8 cellular contexts compared by ENCODE assay signal in the genomic region with DNA sequence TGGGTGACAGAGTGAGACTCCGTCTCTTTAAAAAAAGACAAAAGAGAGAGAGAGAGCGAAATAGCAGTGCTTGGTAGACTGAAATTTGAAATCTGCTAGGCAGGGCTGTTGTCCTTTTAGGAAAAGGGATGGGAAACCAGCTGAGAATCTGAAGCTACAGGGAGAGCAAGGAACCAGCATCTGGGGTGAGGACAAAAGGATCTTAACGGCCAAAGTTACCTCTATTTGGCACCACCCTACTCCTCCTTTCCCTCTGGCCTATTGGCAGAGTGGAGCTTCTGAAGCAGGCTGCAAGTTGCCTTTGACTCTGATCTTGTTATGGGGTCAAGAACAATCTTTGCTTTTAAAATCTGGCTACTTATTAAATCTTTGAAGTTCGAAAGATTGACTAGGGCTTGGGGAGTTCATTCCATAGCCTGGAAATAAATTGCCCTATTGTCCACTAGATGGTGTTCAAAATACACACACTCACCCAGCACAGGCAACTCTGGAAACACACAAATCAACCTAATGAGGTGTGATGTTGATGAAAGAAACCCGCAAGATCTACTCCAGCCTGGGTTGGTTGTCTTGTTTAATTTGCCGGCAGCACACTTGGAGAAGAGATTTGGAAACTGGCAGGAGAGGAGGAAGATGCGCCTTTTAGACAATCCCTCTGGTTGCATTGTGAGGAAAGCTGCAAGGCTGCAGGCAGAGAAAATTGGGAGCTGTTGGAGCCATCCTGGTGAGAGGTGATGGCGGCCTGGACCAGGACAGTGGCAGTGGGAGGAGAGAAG. TPM values are rescaled to one million over a fixed set of nuclear protein-coding genes. Genes with fewer than 3 reads are reported as not detected.
A peak's percentile ranks its signal among the peaks of the same experiment; 100 is the strongest.
DNase-seq lines count a peak whose midpoint lies in the region; ATAC-seq, FAIRE-seq and TF ChIP-seq lines count a peak whose summit lies in the region.

No MANE protein-coding gene starts in this region.

- peak; percentile 51 for FAIRE-seq in G401.6 (lab: Jason Lieb, UNC)

- no peak overlapping the region for H2AFZ ChIP-seq in neural cell (ENCODE audit: low read depth, low read length)

- peaks cover 12% of the 10 kb centered on the region for H3K4me1 ChIP-seq in A673 (ENCODE audit: insufficient read depth, low read length, poor library complexity, severe bottlenecking)

- no TSS peak for BruUV-seq in A673 (replicated peaks; lab: Mats Ljungman, UMichigan)

- H3K9ac ChIP-seq in neural cell (ENCODE audit: low read length), result no peak overlapping the region

- intact Hi-C loops in A673 (cut with micrococcal nuclease; ENCODE audit: unreplicated experiment), result loop anchor here (1.0 to 10.0 kb wide), 4 partner anchors 123 to 1013 kb away; no protein-coding TSS in a partner anchor

- H3K9me2 ChIP-seq in neural cell (ENCODE audit: insufficient read depth, low read length), result no peaks in the 10 kb centered on the region

- H3K36me3 ChIP-seq in A673 (ENCODE audit: insufficient read depth, low read length, poor library complexity, severe bottlenecking), result no peaks in the 10 kb centered on the region
- no peaks in the 10 kb centered on the region for H3K36me3 ChIP-seq in neural cell (ENCODE audit: insufficient read depth, low read length)

- POLR2A ChIA-PET in A673 (lab: Charles Lee; ENCODE audit: low non-redundant PET), result no interaction called here

- H3K9me3 ChIP-seq in A673 (ENCODE audit: low read depth, low read length, poor library complexity, severe bottlenecking) (no peaks in the 10 kb centered on the region), neural cell (ENCODE audit: low read length) (no peaks in the 10 kb centered on the region)

- no peaks in the 10 kb centered on the region for H3F3A ChIP-seq in neural cell (ENCODE audit: insufficient read depth, low read length, poor library complexity, severe bottlenecking)

- TF ChIP-seq EP300 in neural cell (conservative IDR thresholded peaks at IDR 0.05; ENCODE audit: poor library complexity, severe bottlenecking), result no peak

- H3K4me3 ChIP-seq in A673 (ENCODE audit: low read depth, low read length, poor library complexity, severe bottlenecking) (no peak overlapping the region), LNCaP clone FGC (ENCODE audit: low read depth, low read length) (no peak overlapping the region), neural cell (ENCODE audit: low read length) (no peak overlapping the region)

- CTCF ChIA-PET in A673 (lab: Charles Lee), result interaction anchor here (0.8 to 1.4 kb wide), 2 partner anchors 16 to 47 kb away, joined by 3 read pairs; partner anchors contain the start of gene PARP1

- H3K4me2 ChIP-seq in neural cell (ENCODE audit: low read length), result no peak overlapping the region

- peak; percentile 76 for TF ChIP-seq CTCF in A673 (conservative IDR thresholded peaks at IDR 0.05; ENCODE audit: low read depth, low read length)
- TF ChIP-seq CTCF in LNCaP clone FGC (IDR thresholded peaks at IDR 0.05; ENCODE audit: control insufficient read depth, extremely low read depth, insufficient read depth), result peak; percentile 78
- TF ChIP-seq CTCF in neural cell (IDR thresholded peaks at IDR 0.05; ENCODE audit: poor library complexity, severe bottlenecking), result peak; percentile 74

- ATAC-seq in esophagus mucosa, result peak; percentile 42
- ATAC-seq in HG03196 (IDR thresholded peaks at IDR 0.05; ENCODE audit: unreplicated experiment), result no peak

- no peaks in the 10 kb centered on the region for H3K79me2 ChIP-seq in neural cell (replicated peaks; ENCODE audit: insufficient read depth, low read length)

- H3K27ac ChIP-seq in A673 (ENCODE audit: low read depth, low read length, poor library complexity, severe bottlenecking), result no peak overlapping the region
- H3K27ac ChIP-seq in neural cell (ENCODE audit: low read length), result no peak overlapping the region

- H3K27me3 ChIP-seq in A673 (replicated peaks; ENCODE audit: insufficient read depth, low read depth, low read length, poor library complexity) (no peaks in the 10 kb centered on the region), neural cell (ENCODE audit: insufficient read depth, low read depth, low read length) (no peaks in the 10 kb centered on the region)

- peak; percentile 75 for TF ChIP-seq RAD21 in neural cell (conservative IDR thresholded peaks at IDR 0.05)

- no peaks in the 10 kb centered on the region for H4K20me1 ChIP-seq in neural cell (ENCODE audit: insufficient read depth)

- in situ Hi-C loops in SK-MEL-5 (cut with HindIII; ENCODE audit: low pct_unique_long_range_greater_than_20kb, low sequenced_read_pairs), result loop anchor here (25.0 kb wide), 1 partner anchor 113 kb away; the partner anchor contains the start of gene STUM

- peak; percentile 74 for DNase-seq in A673 (ENCODE audit: low spot score)
- DNase-seq in LNCaP clone FGC (ENCODE audit: low read depth), result no peak
- peak; percentile 63 for DNase-seq in SK-MEL-5 (ENCODE audit: low read depth, low spot score)
- DNase-seq in amniotic stem cell (lab: John Stamatoyannopoulos, UW), result no peak

TF ChIP-seq in neural cell, 6 proteins besides CTCF, POLR2A, EP300 and RAD21:
- TF ChIP-seq SMC3 (conservative IDR thresholded peaks at IDR 0.05; ENCODE audit: poor library complexity) (peak; percentile 70), TAF1 (IDR thresholded peaks at IDR 0.05; ENCODE audit: low read depth) (no peak)

RNA-seq across cellular contexts. Expression of gene PARP1, which starts 16.5 kb away (rescaled TPM):
- total RNA-seq in A673 (2021) (263 TPM in 2 replicates), esophagus mucosa (55.2 TPM)
- total RNA-seq in SK-MEL-5 (2014; rRNA removed; shearing (Covaris generic)), result 140 and 142 TPM in 2 replicates
- 303 and 319 TPM in 2 replicates for polyA plus RNA-seq in SK-MEL-5 (2015; cell fraction: cytosol; rRNA removed)
- 76.1 and 93.4 TPM in 2 replicates for polyA plus RNA-seq in SK-MEL-5 (2015; cell fraction: nucleus; rRNA removed)
- polyA plus RNA-seq in neural cell, result 112 and 127 TPM in 2 replicates
- 160 TPM in 2 replicates for polyA minus RNA-seq in neural cell

Comparison
In these comparisons a context has a peak if more than half of its experiments do, and no peak if none do; other contexts are left out.
1. DNase-seq: peak in A673 (single experiment) and SK-MEL-5 (single experiment); none in LNCaP clone FGC (single experiment) and amniotic stem cell (single experiment).
2. Peak in every context shown above with its lines, with median percentiles within 50 percentile points of each other: CTCF ChIP-seq.